8 cellular contexts compared by ENCODE assay signal in genomic region chr7:156069897-156070296, GRCh38.
"Had no signal": no experiment of that assay in that cellular context is flagged by ENCODE, and none has a peak within 500 bp of the region (broad histone marks: within the 10 kb centered on the region; RNA-seq: fewer than 3 reads in every experiment).

No MANE protein-coding gene starts in this region.

- FAIRE-seq: G401.6, GM12878, GM12891, GM12892, GM18507, GM19239 had no signal

- DNase-seq: GDM1, GF-D8 had no signal

- H3K4me3 ChIP-seq: GM12878 had no signal

- ATAC-seq: GM12878 had no signal
